Comparison of ENCODE assay signal across 21 cellular contexts in the genomic region with DNA sequence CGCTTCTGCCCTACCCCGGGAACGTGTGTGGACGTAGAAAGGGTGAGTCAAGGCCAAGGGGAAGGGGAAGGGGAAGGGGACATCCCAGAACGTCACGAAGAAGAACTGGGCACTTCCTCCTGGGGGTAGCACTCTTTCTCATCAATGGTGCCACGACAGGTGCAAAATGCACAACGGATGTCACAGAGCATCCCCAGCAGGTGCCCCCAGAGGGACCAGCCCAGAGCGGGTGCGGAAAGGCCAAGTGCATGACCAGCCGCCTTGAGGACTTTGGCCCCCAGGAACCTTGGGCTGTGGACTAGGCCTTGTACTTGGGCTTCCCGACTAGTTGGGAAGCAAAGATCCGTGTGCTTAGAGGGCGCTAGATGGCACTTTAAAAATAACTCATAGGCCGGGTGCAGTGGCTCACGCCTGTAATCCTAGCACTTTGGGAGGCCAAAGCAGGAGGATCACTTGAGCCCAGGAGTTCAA.
DNase-seq lines count a peak whose midpoint lies in the region; ATAC-seq and TF ChIP-seq lines count a peak whose summit lies in the region.
"Had no signal": no experiment of that assay in that cellular context is flagged by ENCODE, and none has a peak within 500 bp of the region (broad histone marks: within the 10 kb centered on the region; RNA-seq: fewer than 3 reads in every experiment).

No MANE protein-coding gene starts in this region.

- TF ChIP-seq CTCF in GM12864 (IDR thresholded peaks at IDR 0.05; ENCODE audit: low read depth, low read length, missing control alignments) (peak; percentile 2), RWPE1 (conservative IDR thresholded peaks at IDR 0.05; ENCODE audit: low read depth) (no peak)

- no peaks in the 10 kb centered on the region for H3K27me3 ChIP-seq in HAP-1 (ENCODE audit: low read depth)
- H3K27me3 ChIP-seq: ascending aorta, ovary had no signal

- peaks cover 50% of the 10 kb centered on the region for H3K4me1 Mint-ChIP-seq in stimulated activated memory B cell treated with anti-CD40 and anti-IgM and Interleukin-4, amounts not matched to agents 10 μg/mL and 1 μg/mL and 100 μg/mL, for 72 hours

- in situ Hi-C loops in HAP-1 (cut with MboI; ENCODE audit: low sequenced_read_pairs): no loop called here

- H3K27ac Mint-ChIP-seq in stimulated activated memory B cell treated with anti-CD40 and anti-IgM and Interleukin-4, amounts not matched to agents 10 μg/mL and 1 μg/mL and 100 μg/mL, for 72 hours: peak overlapping the region; percentile 93
- H3K27ac Mint-ChIP-seq: activated CD8-positive, alpha-beta T cell treated with anti-CD3 and anti-CD28 coated beads, Interleukin-2, amount 10 ng/mL, durations not matched to agents 7 days and 5 days; activated naive CD8-positive, alpha-beta T cell treated with anti-CD3 and anti-CD28 coated beads for 36 hours; activated T-helper 2 cell treated with anti-CD3 and anti-CD28 coated beads, Interferon-gamma antibody, Interleukin-2, Interleukin-4, amounts not matched to agents 10 μg/mL and 5 μg/mL and 100 μg/mL, durations not matched to agents 14 hours and 24 hours and 36 hours; natural killer cell treated with Interleukin-12 subunit alpha and Interleukin-12 subunit beta and Interleukin-15 and Interleukin-18, amount 100 ng/mL, for 72 hours; type B pancreatic cell had no signal

- H3K27ac ChIP-seq in RWPE1: peak overlapping the region; percentile 96
- H3K27ac ChIP-seq: ascending aorta, ovary, SK-N-MC had no signal

- H3K36me3 Mint-ChIP-seq in stimulated activated memory B cell treated with anti-CD40 and anti-IgM and Interleukin-4, amounts not matched to agents 10 μg/mL and 1 μg/mL and 100 μg/mL, for 72 hours: no peaks in the 10 kb centered on the region
- H3K36me3 Mint-ChIP-seq: activated naive CD8-positive, alpha-beta T cell treated with anti-CD3 and anti-CD28 coated beads for 36 hours; IgD-negative memory B cell; natural killer cell treated with Interleukin-12 subunit alpha and Interleukin-12 subunit beta and Interleukin-15 and Interleukin-18, amount 100 ng/mL, for 72 hours; type B pancreatic cell had no signal

- H3K9me3 Mint-ChIP-seq in stimulated activated memory B cell treated with anti-CD40 and anti-IgM and Interleukin-4, amounts not matched to agents 10 μg/mL and 1 μg/mL and 100 μg/mL, for 72 hours: no peaks in the 10 kb centered on the region
- H3K9me3 Mint-ChIP-seq: activated naive CD8-positive, alpha-beta T cell treated with anti-CD3 and anti-CD28 coated beads for 36 hours; activated T-helper 2 cell treated with anti-CD3 and anti-CD28 coated beads, Interferon-gamma antibody, Interleukin-2, Interleukin-4, amounts not matched to agents 10 μg/mL and 5 μg/mL and 100 μg/mL, durations not matched to agents 14 hours and 24 hours and 36 hours; IgD-negative memory B cell; natural killer cell treated with Interleukin-12 subunit alpha and Interleukin-12 subunit beta and Interleukin-15 and Interleukin-18, amount 100 ng/mL, for 72 hours; type B pancreatic cell had no signal

- no peaks in the 10 kb centered on the region for H3K9me3 ChIP-seq in HAP-1
- H3K9me3 ChIP-seq: ascending aorta, ovary had no signal

- no peaks in the 10 kb centered on the region for H3K27me3 Mint-ChIP-seq in stimulated activated memory B cell treated with anti-CD40 and anti-IgM and Interleukin-4, amounts not matched to agents 10 μg/mL and 1 μg/mL and 100 μg/mL, for 72 hours
- H3K27me3 Mint-ChIP-seq: activated naive CD8-positive, alpha-beta T cell treated with anti-CD3 and anti-CD28 coated beads for 36 hours; IgD-negative memory B cell; natural killer cell treated with Interleukin-12 subunit alpha and Interleukin-12 subunit beta and Interleukin-15 and Interleukin-18, amount 100 ng/mL, for 72 hours; type B pancreatic cell had no signal

- H3K4me3 Mint-ChIP-seq in stimulated activated memory B cell treated with anti-CD40 and anti-IgM and Interleukin-4, amounts not matched to agents 10 μg/mL and 1 μg/mL and 100 μg/mL, for 72 hours: no peak overlapping the region
- H3K4me3 Mint-ChIP-seq: activated CD8-positive, alpha-beta T cell treated with anti-CD3 and anti-CD28 coated beads, Interleukin-2, amount 10 ng/mL, durations not matched to agents 7 days and 5 days; activated naive CD8-positive, alpha-beta T cell treated with anti-CD3 and anti-CD28 coated beads for 36 hours; natural killer cell treated with Interleukin-12 subunit alpha and Interleukin-12 subunit beta and Interleukin-15 and Interleukin-18, amount 100 ng/mL, for 72 hours; type B pancreatic cell had no signal

- DNase-seq in GM12864 (ENCODE audit: low read depth) (no peak), RWPE1 (ENCODE audit: low spot score) (no peak), germinal center (ENCODE audit: low spot score) (peak; percentile 45), HuH-7.5 (ENCODE audit: low spot score) (no peak), HAP-1 (ENCODE audit: low spot score in 2 of 2) (no peak)
- no peak for DNase-seq in activated effector memory CD4-positive, alpha-beta T cell treated with Interleukin-2 at 50 U/mL for 16 hours
- DNase-seq: activated CD8-positive, alpha-beta T cell treated with anti-CD3 and anti-CD28 coated beads, Interleukin-2, amount 10 ng/mL, durations not matched to agents 7 days and 5 days; activated naive CD8-positive, alpha-beta T cell treated with anti-CD3 and anti-CD28 coated beads for 36 hours; hippocampal formation; NCI-H2029 treated with DMSO at 0.1 percent for 48 hours; NCI-H69; retina; stimulated activated CD4-positive, alpha-beta T cell treated with anti-CD3 and anti-CD28 coated beads, Interleukin-2, amount 100 ng/mL, for 48 hours had no signal

- CTCF ChIA-PET in RWPE1 (lab: Yijun Ruan, JAX): no interaction called here

- H3K36me3 ChIP-seq in HAP-1 (replicated peaks): no peaks in the 10 kb centered on the region
- H3K36me3 ChIP-seq: ascending aorta, ovary had no signal

- no peaks in the 10 kb centered on the region for H3K4me1 ChIP-seq in HAP-1
- H3K4me1 ChIP-seq: ascending aorta had no signal

- POLR2A ChIA-PET in RWPE1 (lab: Yijun Ruan, JAX; ENCODE audit: low non-redundant PET): no interaction called here

- ATAC-seq in stimulated activated memory B cell treated with anti-CD40 and anti-IgM and Interleukin-4, amounts not matched to agents 10 μg/mL and 1 μg/mL and 100 μg/mL, for 72 hours: peak; percentile 48
- ATAC-seq: activated CD8-positive, alpha-beta T cell treated with anti-CD3 and anti-CD28 coated beads, Interleukin-2, amount 10 ng/mL, durations not matched to agents 7 days and 5 days; natural killer cell treated with Interleukin-12 subunit alpha and Interleukin-12 subunit beta and Interleukin-15 and Interleukin-18, amount 100 ng/mL, for 72 hours had no signal

- no peak overlapping the region for H3K4me3 ChIP-seq in GM12864 (ENCODE audit: low read depth, low read length)
- H3K4me3 ChIP-seq in HAP-1: no peak overlapping the region
- H3K4me3 ChIP-seq: ascending aorta, ovary, SK-N-MC had no signal
